ENCODE assay signal across 17 cellular contexts in genomic region chr4:39062499-39062898, GRCh38. TPM values are rescaled to one million over a fixed set of nuclear protein-coding genes. Genes with fewer than 3 reads are reported as not detected.
A peak's percentile ranks its signal among the peaks of the same experiment; 100 is the strongest.
DNase-seq lines count a peak whose midpoint lies in the region; ATAC-seq, FAIRE-seq and TF ChIP-seq lines count a peak whose summit lies in the region.
"Had no signal": no experiment of that assay in that cellular context is flagged by ENCODE, and none has a peak within 500 bp of the region (broad histone marks: within the 10 kb centered on the region; RNA-seq: fewer than 3 reads in every experiment).

No MANE protein-coding gene starts in this region.

- no peak for TF ChIP-seq RAD21 in GM12878 (IDR thresholded peaks at IDR 0.05; ENCODE audit: insufficient read depth, low read depth, low read length)

- no peaks in the 10 kb centered on the region for H3K9me3 ChIP-seq in GM12878 (replicated peaks; ENCODE audit: control insufficient read depth, insufficient read depth, low read length)
- H3K9me3 ChIP-seq in mesenchymal stem cell (ENCODE audit: control insufficient read depth, low read length): no peaks in the 10 kb centered on the region
- H3K9me3 ChIP-seq: breast epithelium, psoas muscle had no signal

- SMC1A ChIA-PET in GM12878 (lab: Charles Lee; ENCODE audit: uncharacterized antibody, unreplicated experiment): interaction anchor here (0.9 to 6.7 kb wide), 3 partner anchors 12 to 31 kb away, joined by 3 to 52 read pairs (median 6); no protein-coding TSS in a partner anchor

- H3K4me3 ChIP-seq in GM12878 (no peak overlapping the region), mesenchymal stem cell (ENCODE audit: insufficient read depth in 1 of 2, low read depth in 1 of 2, low read length in 2 of 2) (no peak overlapping the region)
- H3K4me3 ChIP-seq: breast epithelium, psoas muscle had no signal

- peaks cover 9% of the 10 kb centered on the region for H3K4me1 ChIP-seq in GM12878 (ENCODE audit: control insufficient read depth, insufficient read depth, low read length)
- no peaks in the 10 kb centered on the region for H3K4me1 ChIP-seq in mesenchymal stem cell (ENCODE audit: control insufficient read depth, insufficient read depth, low read depth, low read length)
- H3K4me1 ChIP-seq: breast epithelium had no signal

- H2BK120ac ChIP-seq in mesenchymal stem cell (ENCODE audit: low read depth, low read length): no peak overlapping the region

- peak; percentile 40 for ATAC-seq in HG02981 (IDR thresholded peaks at IDR 0.05; ENCODE audit: unreplicated experiment)
- peak; percentile 61 for ATAC-seq in GM12878
- ATAC-seq in activated T-cell treated with anti-CD3 and anti-CD28 coated beads, Interleukin-2, amount 50 U/mL, for 4 hours: no peak
- ATAC-seq: CD8-positive, alpha-beta T cell; psoas muscle had no signal

- H2AK5ac ChIP-seq in mesenchymal stem cell (ENCODE audit: low read length, severe bottlenecking): no peak overlapping the region

- no peak for FAIRE-seq in GM12878 (lab: Jason Lieb, UNC)
- no peak for FAIRE-seq in H54 (lab: Jason Lieb, UNC)

- H2BK15ac ChIP-seq in mesenchymal stem cell (ENCODE audit: low read depth, poor library complexity, severe bottlenecking): no peak overlapping the region

- H3K27ac Mint-ChIP-seq in CD14-positive monocyte: peak overlapping the region in 1 of 7 donors; percentile 7
- H3K27ac Mint-ChIP-seq: activated naive CD4-positive, alpha-beta T cell treated with anti-CD3 and anti-CD28 coated beads for 36 hours had no signal

- H3K9me3 Mint-ChIP-seq in CD14-positive monocyte: no peaks in the 10 kb centered on the region
- H3K9me3 Mint-ChIP-seq in activated T-cell treated with anti-CD3 and anti-CD28 coated beads, Interleukin-2, amount 50 U/mL, for 4 hours: no peaks in the 10 kb centered on the region
- H3K9me3 Mint-ChIP-seq: activated naive CD4-positive, alpha-beta T cell treated with anti-CD3 and anti-CD28 coated beads for 36 hours; CD8-positive, alpha-beta T cell had no signal

- H4K20me1 ChIP-seq in GM12878 (ENCODE audit: control insufficient read depth, insufficient read depth): no peaks in the 10 kb centered on the region

- peak overlapping the region in 1 of 2 experiments; percentile 74 for H3K14ac ChIP-seq in mesenchymal stem cell (ENCODE audit: low read length in 2 of 2)

- CTCF ChIA-PET in GM12878 (lab: Yijun Ruan, JAX): interaction anchor here (1.2 to 2.4 kb wide), 2 partner anchors 16 to 72 kb away, joined by 3 to 9 read pairs; no protein-coding TSS in a partner anchor

- peak overlapping the region; percentile 46; the same call in 1 of the 2 replicates for H3K4me2 ChIP-seq in GM12878 (ENCODE audit: control insufficient read depth, insufficient read depth)
- no peak overlapping the region for H3K4me2 ChIP-seq in mesenchymal stem cell (ENCODE audit: low read length, poor library complexity, severe bottlenecking)

- H2AFZ ChIP-seq in GM12878 (ENCODE audit: control insufficient read depth, low read depth, low read length): no peak overlapping the region
- H2AFZ ChIP-seq in mesenchymal stem cell (ENCODE audit: low read depth, low read length): no peak overlapping the region

- H3K4me1 Mint-ChIP-seq in CD14-positive monocyte: peaks cover 2% of the 10 kb centered on the region
- H3K4me1 Mint-ChIP-seq in activated T-cell treated with anti-CD3 and anti-CD28 coated beads, Interleukin-2, amount 50 U/mL, for 4 hours (ENCODE audit: low read depth): peaks cover 22% of the 10 kb centered on the region

- H3K4ac ChIP-seq in mesenchymal stem cell (ENCODE audit: low read depth in 1 of 2, low read length in 2 of 2): no peak overlapping the region

- RAD21 ChIA-PET in GM12878 (lab: Charles Lee; ENCODE audit: unreplicated experiment): interaction anchor here (1.4 to 2.4 kb wide), 3 partner anchors 16 to 160 kb away, joined by 3 to 13 read pairs (median 5); no protein-coding TSS in a partner anchor

- H3K23ac ChIP-seq in mesenchymal stem cell (ENCODE audit: low read length in 2 of 2): no peak overlapping the region

- peaks cover 21% of the 10 kb centered on the region for H3K79me2 ChIP-seq in GM12878 (ENCODE audit: control insufficient read depth, insufficient read depth, low read length)

- POLR2A ChIA-PET in GM12878 (lab: Charles Lee): interaction anchor here (1.4 kb wide), 1 partner anchor 9 kb away, joined by 4 read pairs; no protein-coding TSS in a partner anchor

- peaks cover 12% of the 10 kb centered on the region for H3K79me1 ChIP-seq in mesenchymal stem cell (replicated peaks; ENCODE audit: low read length, poor library complexity, severe bottlenecking)

- 50% methylated on average over 6 of the region's 6 CpGs for WGBS in GM12878 (ENCODE audit: insufficient coverage, insufficient replicate concordance, low lambda C conversion rate, missing lambda C conversion rate)
- 62% methylated on average over 6 of the region's 6 CpGs for WGBS in mesenchymal stem cell

- H3K9ac ChIP-seq in GM12878 (ENCODE audit: control insufficient read depth, insufficient read depth, low read length) (no peak overlapping the region), mesenchymal stem cell (ENCODE audit: low read length) (peak overlapping the region; percentile 27)

- no peak for TF ChIP-seq CTCF in GM12878 (IDR thresholded peaks at IDR 0.05 in 2 of 3, conservative IDR thresholded peaks at IDR 0.05 in 1 of 3; ENCODE audit: control insufficient read depth in 2 of 3, extremely low read depth in 1 of 3, insufficient read depth in 1 of 3, low read depth in 3 of 3, low read length in 3 of 3)
- no peak for TF ChIP-seq CTCF in CD14-positive monocyte (IDR thresholded peaks at IDR 0.05)

- BruUV-seq in GM12878 (replicated peaks; lab: Mats Ljungman, UMichigan): no TSS peak

- H3K27me3 ChIP-seq in GM12878 (replicated peaks in 1 of 2; ENCODE audit: control insufficient read depth in 2 of 2, insufficient read depth in 2 of 2, low read length in 1 of 2): no peaks in the 10 kb centered on the region
- H3K27me3 ChIP-seq in mesenchymal stem cell (ENCODE audit: control insufficient read depth in 1 of 2, insufficient read depth in 1 of 2, low read length in 2 of 2): no peaks in the 10 kb centered on the region
- H3K27me3 ChIP-seq: breast epithelium had no signal

- H3K27ac ChIP-seq in GM12878 (ENCODE audit: control insufficient read depth, insufficient read depth): peak overlapping the region; percentile 27; the same call in 1 of the 2 replicates
- H3K27ac ChIP-seq in mesenchymal stem cell (ENCODE audit: low read length, poor library complexity, severe bottlenecking): no peak overlapping the region
- H3K27ac ChIP-seq: 22Rv1, breast epithelium, psoas muscle had no signal

- DNase-seq in AG08395 (ENCODE audit: low spot score): peak; percentile 16
- DNase-seq in GM12878 (ENCODE audit: low read depth, low spot score): no peak
- DNase-seq in mesenchymal stem cell: peak; percentile 37
- DNase-seq in H54 (ENCODE audit: insufficient read length, low spot score): no peak
- DNase-seq in CD14-positive monocyte (ENCODE audit: low spot score): no peak
- DNase-seq in activated T-cell treated with anti-CD3 and anti-CD28 coated beads, Interleukin-2, amount 50 U/mL, for 4 hours: no peak
- no peak for DNase-seq in DMS53 (lab: John Stamatoyannopoulos, UW)
- DNase-seq: activated naive CD4-positive, alpha-beta T cell treated with anti-CD3 and anti-CD28 coated beads for 36 hours; CD8-positive, alpha-beta T cell; EL; NCI-H1930; NCI-H526 treated with DMSO at 0.1 percent for 48 hours; psoas muscle; T-helper 1 cell had no signal

- intact Hi-C loops in GM12878 (cut with micrococcal nuclease; ENCODE audit: unreplicated experiment) (no loop called here), CD14-positive monocyte (cut with micrococcal nuclease) (no loop called here)

- H3K36me3 ChIP-seq in GM12878 (ENCODE audit: control insufficient read depth in 2 of 2, insufficient read depth in 2 of 2, low read length in 1 of 2) (no peaks in the 10 kb centered on the region), mesenchymal stem cell (ENCODE audit: control insufficient read depth in 1 of 2, insufficient read depth in 2 of 2, low read depth in 1 of 2, low read length in 2 of 2) (no peaks in the 10 kb centered on the region)
- H3K36me3 ChIP-seq: breast epithelium had no signal

- no peaks in the 10 kb centered on the region for H3K27me3 Mint-ChIP-seq in CD14-positive monocyte (ENCODE audit: low read depth in 3 of 3)
- no peaks in the 10 kb centered on the region for H3K27me3 Mint-ChIP-seq in activated T-cell treated with anti-CD3 and anti-CD28 coated beads, Interleukin-2, amount 50 U/mL, for 4 hours (ENCODE audit: low read depth)

- TF ChIP-seq POLR2A in GM12878 (IDR thresholded peaks at IDR 0.05; ENCODE audit: low read depth, low read length): no peak
- TF ChIP-seq POLR2A in H54 (IDR thresholded peaks at IDR 0.05; ENCODE audit: low read depth, low read length): no peak

- H3K36me3 Mint-ChIP-seq in CD14-positive monocyte: peaks cover 0 to 5% of the 10 kb centered on the region in 2 donors
- H3K36me3 Mint-ChIP-seq in activated T-cell treated with anti-CD3 and anti-CD28 coated beads, Interleukin-2, amount 50 U/mL, for 4 hours (ENCODE audit: insufficient read depth): peaks cover 4% of the 10 kb centered on the region

- no peak overlapping the region for H4K8ac ChIP-seq in mesenchymal stem cell (ENCODE audit: low read length)

- in situ Hi-C loops in GM12878 (cut with MboI): no loop called here

- no peak overlapping the region for H3K4me3 Mint-ChIP-seq in CD14-positive monocyte
- no peak overlapping the region for H3K4me3 Mint-ChIP-seq in activated T-cell treated with anti-CD3 and anti-CD28 coated beads, Interleukin-2, amount 50 U/mL, for 4 hours
- H3K4me3 Mint-ChIP-seq: activated naive CD4-positive, alpha-beta T cell treated with anti-CD3 and anti-CD28 coated beads for 36 hours; CD8-positive, alpha-beta T cell had no signal

- no peak overlapping the region for H4K91ac ChIP-seq in mesenchymal stem cell (ENCODE audit: low read length)

- no peak overlapping the region for H2BK12ac ChIP-seq in mesenchymal stem cell (ENCODE audit: low read length in 2 of 2)

- no peak for TF ChIP-seq EP300 in GM12878 (IDR thresholded peaks at IDR 0.05; ENCODE audit: borderline replicate concordance in 1 of 2, control insufficient read depth in 1 of 2, low read depth in 2 of 2, low read length in 2 of 2)

- H3K18ac ChIP-seq in mesenchymal stem cell (ENCODE audit: low read depth in 1 of 2, low read length in 2 of 2): no peak overlapping the region

- no peak overlapping the region for H2BK5ac ChIP-seq in mesenchymal stem cell (ENCODE audit: low read depth, low read length, poor library complexity, severe bottlenecking)

RNA-seq across cellular contexts. Expression of gene KLHL5, which starts 0.5 kb away (rescaled TPM):
- total RNA-seq in GM12878 (2013; cell fraction: nucleolus; rRNA removed): 37.6 and 40.5 TPM in 2 replicates
- 11.7 and 14.2 TPM in 2 replicates for total RNA-seq in GM12878 (2014; rRNA removed)
- 19.5 and 21.6 TPM in 2 replicates for total RNA-seq in GM12878 (2014; rRNA removed; fragmentation: Illumina TruSeq; extraction: Trizol)
- 16.9 and 19.7 TPM in 2 replicates for total RNA-seq in GM12878 (2021)
- polyA plus RNA-seq in GM12878 (2011; ENCODE audit: low read depth): 7.5 TPM
- 27.3 and 31.3 TPM in 2 replicates for polyA plus RNA-seq in GM12878 (2011; rRNA removed)
- polyA plus RNA-seq in GM12878 (2011; cell fraction: cytosol; rRNA removed): 14.5 and 17.8 TPM in 2 replicates
- 15.9 and 21.8 TPM in 2 replicates for polyA plus RNA-seq in GM12878 (2011; cell fraction: nucleus; rRNA removed)
- 9.0 and 10.2 TPM in 2 replicates for polyA plus RNA-seq in GM12878 (2012)
- 15.7 and 20.2 TPM in 2 replicates for polyA plus RNA-seq in GM12878 (2014; fragmentation: Illumina TruSeq; extraction: Trizol)
- polyA plus RNA-seq in GM12878 (2014; fragmentation: Nextera tagmentation; extraction: Ambion mirVana): 1 to 10 TPM; 4.7 to 7.4 TPM
- 12.1 and 13.5 TPM in 2 replicates for polyA plus RNA-seq in GM12878 (2014; rRNA removed)
- 10 to 100 TPM in 1 of 2 experiments, 1 to 10 TPM in 1; 9.8 to 10.6 TPM for polyA plus RNA-seq in GM12878 (2016; fragmentation: Nextera tagmentation; extraction: Ambion mirVana)
- 32.2 and 62.2 TPM in 2 replicates for polyA minus RNA-seq in GM12878 (2011; rRNA and poly(A)+ RNA removed)
- polyA minus RNA-seq in GM12878 (2011; cell fraction: cytosol; rRNA and poly(A)+ RNA removed): 12.7 and 13.5 TPM in 2 replicates
- polyA minus RNA-seq in GM12878 (2011; cell fraction: nucleus; rRNA and poly(A)+ RNA removed): 14.0 and 24.4 TPM in 2 replicates
- polyA plus RNA-seq in mesenchymal stem cell (2013, experiment 1 of 2): 74.2 TPM
- polyA plus RNA-seq in mesenchymal stem cell (2013, experiment 2 of 2): 75.9 TPM
- 10 to 100 TPM; 16.7 to 32.2 TPM for polyA plus RNA-seq in CD14-positive monocyte
- total RNA-seq in activated T-cell treated with anti-CD3 and anti-CD28 coated beads, Interleukin-2, amount 50 U/mL, for 4 hours: 10 to 100 TPM in 2 of 3 donors, 1 to 10 TPM in 1; 8.9 to 12.7 (median 11.3) TPM

RNA-seq across cellular contexts. Expression of gene TMEM156, which starts 30.3 kb away (rescaled TPM):
- 68.8 and 85.3 TPM in 2 replicates for total RNA-seq in GM12878 (2013; cell fraction: nucleolus; rRNA removed)
- total RNA-seq in GM12878 (2014; rRNA removed) (28.1 and 30.8 TPM in 2 replicates), GM12878 (2014; rRNA removed; fragmentation: Illumina TruSeq; extraction: Trizol) (43.3 and 46.2 TPM in 2 replicates), GM12878 (2021) (18.4 and 20.8 TPM in 2 replicates)
- 17.0 TPM for polyA plus RNA-seq in GM12878 (2011; ENCODE audit: low read depth)
- polyA plus RNA-seq in GM12878 (2011; rRNA removed) (44.0 and 82.4 TPM in 2 replicates), GM12878 (2014; fragmentation: Illumina TruSeq; extraction: Trizol) (48.3 and 67.7 TPM in 2 replicates), GM12878 (2014; fragmentation: Nextera tagmentation; extraction: Ambion mirVana) (10 to 100 TPM; 35.0 to 36.2 TPM), GM12878 (2014; rRNA removed) (20.5 and 30.4 TPM in 2 replicates), GM12878 (2016; fragmentation: Nextera tagmentation; extraction: Ambion mirVana) (10 to 100 TPM; 22.4 to 27.2 TPM), CD14-positive monocyte (1 to 10 TPM in 1 of 2 donors, under 1 TPM in 1; 0.31 to 1.1 TPM)
- 16.1 and 17.1 TPM in 2 replicates for polyA plus RNA-seq in GM12878 (2011; cell fraction: cytosol; rRNA removed)
- polyA plus RNA-seq in GM12878 (2011; cell fraction: nucleus; rRNA removed): 11.4 and 12.4 TPM in 2 replicates
- 35.0 and 43.1 TPM in 2 replicates for polyA plus RNA-seq in GM12878 (2012)
- 13.0 and 25.5 TPM in 2 replicates for polyA minus RNA-seq in GM12878 (2011; rRNA and poly(A)+ RNA removed)
- polyA minus RNA-seq in GM12878 (2011; cell fraction: cytosol; rRNA and poly(A)+ RNA removed): 5.9 and 11.6 TPM in 2 replicates
- polyA minus RNA-seq in GM12878 (2011; cell fraction: nucleus; rRNA and poly(A)+ RNA removed): 10.0 and 11.0 TPM in 2 replicates
- 7.1 TPM for polyA plus RNA-seq in mesenchymal stem cell (2013, experiment 1 of 2)
- polyA plus RNA-seq in mesenchymal stem cell (2013, experiment 2 of 2): 7.5 TPM
- total RNA-seq in activated T-cell treated with anti-CD3 and anti-CD28 coated beads, Interleukin-2, amount 50 U/mL, for 4 hours: 1 to 10 TPM; 4.1 to 5.3 (median 4.9) TPM

Comparison
In these comparisons a context has a peak if more than half of its experiments do, and no peak if none do; other contexts are left out.
1. DNase-seq: peak in AG08395 (single experiment) and mesenchymal stem cell (single experiment); none in GM12878 (single experiment), H54 (single experiment), CD14-positive monocyte (single experiment), activated T-cell treated with anti-CD3 and anti-CD28 coated beads, Interleukin-2, amount 50 U/mL, for 4 hours (single experiment) and DMS53 (single experiment).
2. ATAC-seq: peak in HG02981 (single experiment) and GM12878 (single experiment); none in activated T-cell treated with anti-CD3 and anti-CD28 coated beads, Interleukin-2, amount 50 U/mL, for 4 hours (0 of 2).